In genomic region chr2:157876771-157877108, GRCh38 we compare ENCODE assay signal across 8 cellular contexts. TPM values are rescaled to one million over a fixed set of nuclear protein-coding genes. Genes with fewer than 3 reads are reported as not detected.
DNase-seq lines count a peak whose midpoint lies in the region; ATAC-seq and TF ChIP-seq lines count a peak whose summit lies in the region.

No MANE protein-coding gene starts in this region.

- peaks cover 0 to 26% of the 10 kb centered on the region in 2 donors for H3K27me3 ChIP-seq in left lung
- no peaks in the 10 kb centered on the region for H3K27me3 ChIP-seq in thymus (ENCODE audit: control insufficient read depth, insufficient read depth)

- peak overlapping the region; percentile 45 for H3K27ac Mint-ChIP-seq in activated T-cell treated with anti-CD3 and anti-CD28 coated beads, Interleukin-2, amount 50 U/mL, for 72 hours
- no peak overlapping the region for H3K27ac Mint-ChIP-seq in activated naive CD8-positive, alpha-beta T cell treated with anti-CD3 and anti-CD28 coated beads for 36 hours

- peak overlapping the region; percentile 53 to 75 for H3K4me3 ChIP-seq in left lung
- peak overlapping the region; percentile 89 for H3K4me3 ChIP-seq in thymus (ENCODE audit: low read length)

- ATAC-seq in activated T-cell treated with anti-CD3 and anti-CD28 coated beads, Interleukin-2, amount 50 U/mL, for 72 hours (replicated peaks in 1 of 2), result no peak
- ATAC-seq in left lung (no peak), HG02981 (IDR thresholded peaks at IDR 0.05; ENCODE audit: unreplicated experiment) (no peak)

- intact Hi-C loops in left lung (cut with DNase I), result loop anchor here in 1 of 2 donors (10.0 kb wide), 1 partner anchor 92 kb away; no protein-coding TSS in a partner anchor

- 7% methylated on average over 14 of the region's 14 CpGs for WGBS in thymus

- no peaks in the 10 kb centered on the region for H3K27me3 Mint-ChIP-seq in activated T-cell treated with anti-CD3 and anti-CD28 coated beads, Interleukin-2, amount 50 U/mL, for 72 hours (ENCODE audit: low read depth)
- H3K27me3 Mint-ChIP-seq in activated naive CD8-positive, alpha-beta T cell treated with anti-CD3 and anti-CD28 coated beads for 36 hours, result no peaks in the 10 kb centered on the region

- no peaks in the 10 kb centered on the region for H3K36me3 ChIP-seq in left lung
- H3K36me3 ChIP-seq in thymus (ENCODE audit: control insufficient read depth, insufficient read depth), result no peaks in the 10 kb centered on the region

- H3K9me3 ChIP-seq in left lung, result no peaks in the 10 kb centered on the region
- H3K9me3 ChIP-seq in thymus (ENCODE audit: control insufficient read depth), result no peaks in the 10 kb centered on the region

- peaks cover 5 to 7% of the 10 kb centered on the region in 2 donors for H3K36me3 Mint-ChIP-seq in activated T-cell treated with anti-CD3 and anti-CD28 coated beads, Interleukin-2, amount 50 U/mL, for 72 hours (ENCODE audit: insufficient read depth in 2 of 2)
- H3K36me3 Mint-ChIP-seq in activated naive CD8-positive, alpha-beta T cell treated with anti-CD3 and anti-CD28 coated beads for 36 hours, result no peaks in the 10 kb centered on the region

- H3K4me1 ChIP-seq in left lung, result peaks cover 14 to 26% of the 10 kb centered on the region in 2 donors
- peaks cover 9% of the 10 kb centered on the region for H3K4me1 ChIP-seq in thymus (ENCODE audit: control insufficient read depth, insufficient read depth, low read length)

- no peaks in the 10 kb centered on the region for H3K9me3 Mint-ChIP-seq in activated T-cell treated with anti-CD3 and anti-CD28 coated beads, Interleukin-2, amount 50 U/mL, for 72 hours
- no peaks in the 10 kb centered on the region for H3K9me3 Mint-ChIP-seq in activated naive CD8-positive, alpha-beta T cell treated with anti-CD3 and anti-CD28 coated beads for 36 hours

- peak overlapping the region; percentile 95 for H3K27ac ChIP-seq in left lung
- H3K27ac ChIP-seq in thymus (ENCODE audit: low read depth), result peak overlapping the region; percentile 76

- H3K4me1 Mint-ChIP-seq in activated T-cell treated with anti-CD3 and anti-CD28 coated beads, Interleukin-2, amount 50 U/mL, for 72 hours (ENCODE audit: low read depth), result peaks cover 61% of the 10 kb centered on the region
- H3K4me1 Mint-ChIP-seq in activated naive CD8-positive, alpha-beta T cell treated with anti-CD3 and anti-CD28 coated beads for 36 hours, result peaks cover 40% of the 10 kb centered on the region

- no peak for DNase-seq in activated T-cell treated with anti-CD3 and anti-CD28 coated beads, Interleukin-2, amount 50 U/mL, for 72 hours
- DNase-seq in activated T-cell treated with anti-CD3 and anti-CD28 coated beads, Interleukin-2, amount 50 U/mL, for 1 hour, result no peak
- DNase-seq in activated naive CD8-positive, alpha-beta T cell treated with anti-CD3 and anti-CD28 coated beads for 36 hours, result no peak
- DNase-seq in left lung (no peak), HuH-7.5 (ENCODE audit: low spot score) (no peak)
- no peak for DNase-seq in stimulated activated CD4-positive, alpha-beta T cell treated with anti-CD3 and anti-CD28 coated beads, Interleukin-4, amount 100 ng/mL, for 1 hour

- peak overlapping the region; percentile 76 to 95 for H3K4me3 Mint-ChIP-seq in activated T-cell treated with anti-CD3 and anti-CD28 coated beads, Interleukin-2, amount 50 U/mL, for 72 hours
- peak overlapping the region; percentile 75 for H3K4me3 Mint-ChIP-seq in activated naive CD8-positive, alpha-beta T cell treated with anti-CD3 and anti-CD28 coated beads for 36 hours

- TF ChIP-seq CTCF in left lung (IDR thresholded peaks at IDR 0.05), result no peak

RNA-seq across cellular contexts. Expression of gene ACVR1, which starts 0.6 kb away (rescaled TPM):
- 10 to 100 TPM; 28.3 to 29.7 TPM for total RNA-seq in activated T-cell treated with anti-CD3 and anti-CD28 coated beads, Interleukin-2, amount 50 U/mL, for 72 hours
- 1 to 10 TPM; 6.4 to 7.1 TPM for total RNA-seq in activated naive CD8-positive, alpha-beta T cell treated with anti-CD3 and anti-CD28 coated beads for 36 hours
- 10 to 100 TPM; 36.9 to 37.7 TPM for total RNA-seq in left lung
- polyA plus RNA-seq in thymus, result 8.0 TPM
